Comparison of ENCODE assay signal across 22 cellular contexts in the genomic region with DNA sequence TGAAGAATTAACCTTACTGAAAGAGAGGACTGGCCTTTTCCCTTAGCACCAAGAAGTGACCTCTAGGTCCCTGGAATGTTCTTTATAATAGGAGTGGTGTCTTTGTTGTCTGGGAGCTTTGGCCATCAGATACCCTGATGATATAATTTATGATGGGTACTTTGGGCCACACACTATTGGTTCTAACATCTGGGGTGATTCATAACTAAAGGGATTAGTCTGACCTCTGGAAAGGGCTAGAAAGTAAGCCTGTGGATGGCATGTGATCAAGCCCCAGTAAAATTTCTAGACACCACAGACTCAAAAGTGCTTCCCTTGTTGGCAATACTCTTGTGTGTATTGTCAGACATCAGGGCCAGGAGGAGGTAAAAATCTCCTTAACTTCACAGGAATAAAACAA.
A peak's percentile ranks its signal among the peaks of the same experiment; 100 is the strongest.
DNase-seq lines count a peak whose midpoint lies in the region; ATAC-seq and TF ChIP-seq lines count a peak whose summit lies in the region.
"Had no signal": no experiment of that assay in that cellular context is flagged by ENCODE, and none has a peak within 500 bp of the region (broad histone marks: within the 10 kb centered on the region; RNA-seq: fewer than 3 reads in every experiment).

No MANE protein-coding gene starts in this region.

- dilution Hi-C loops in IMR-90 (cut with HindIII; ENCODE audit: low sequenced_read_pairs, unreplicated experiment) = no loop called here

- H3K27ac ChIP-seq in IMR-90 (ENCODE audit: insufficient read depth, low read length) (no peak overlapping the region), colonic mucosa (no peak overlapping the region)

- no peak overlapping the region for H3K4me3 ChIP-seq in AG10803 (ENCODE audit: low read length)
- H3K4me3 ChIP-seq in IMR-90 (ENCODE audit: insufficient read depth, low read depth, low read length) = no peak overlapping the region
- no peak overlapping the region for H3K4me3 ChIP-seq in fibroblast of mammary gland (ENCODE audit: control insufficient read depth, low read depth, low read length)
- H3K4me3 ChIP-seq in colonic mucosa = no peak overlapping the region
- H3K4me3 ChIP-seq: GM12878, K562 had no signal

- TF ChIP-seq CTCF in AG10803 (conservative IDR thresholded peaks at IDR 0.05; ENCODE audit: low read length) = no peak
- TF ChIP-seq CTCF in IMR-90 (conservative IDR thresholded peaks at IDR 0.05; ENCODE audit: low read depth, low read length) = no peak
- no peak for TF ChIP-seq CTCF in fibroblast of mammary gland (conservative IDR thresholded peaks at IDR 0.05; ENCODE audit: control insufficient read depth, insufficient read depth, low read depth, low read length)
- TF ChIP-seq CTCF in colonic mucosa (IDR thresholded peaks at IDR 0.05) = no peak

- in situ Hi-C loops in IMR-90 (cut with MboI; ENCODE audit: low sequenced_read_pairs) = no loop called here

- CTCF ChIA-PET in IMR-90 (lab: Yijun Ruan, JAX) = no interaction called here
- CTCF ChIA-PET in activated CD4-positive, alpha-beta T cell treated with anti-CD3 and anti-CD28 coated beads, Interleukin-2, amount 10 ng/mL, durations not matched to agents 7 days and 5 days (lab: Charles Lee) = no interaction called here

- peak overlapping the region; percentile 51; the same call in 1 of the 2 replicates for H3K18ac ChIP-seq in IMR-90 (ENCODE audit: low read depth, low read length)

- H3K4me1 ChIP-seq in IMR-90 (ENCODE audit: control insufficient read depth, insufficient read depth, low read length) = peaks cover 2% of the 10 kb centered on the region
- no peaks in the 10 kb centered on the region for H3K4me1 ChIP-seq in colonic mucosa

- 0 out of 2 replicates have a peak overlapping the region, but pooled peaks have one; percentile 47 for H3K4ac ChIP-seq in IMR-90 (ENCODE audit: low read depth, low read length)

- H4K91ac ChIP-seq in IMR-90 (ENCODE audit: insufficient read depth, low read depth, low read length) = peak overlapping the region; percentile 23; the same call in 1 of the 2 replicates

- H2AK5ac ChIP-seq in IMR-90 (ENCODE audit: low read depth, low read length) = no peak overlapping the region

- H3K36me3 ChIP-seq in IMR-90 (ENCODE audit: control insufficient read depth, insufficient read depth, low read length) (no peaks in the 10 kb centered on the region), colonic mucosa (no peaks in the 10 kb centered on the region)

- H3K9me3 Mint-ChIP-seq in activated CD4-positive, alpha-beta T cell treated with anti-CD3 and anti-CD28 coated beads, Interleukin-2, amount 10 ng/mL, durations not matched to agents 7 days and 5 days = peaks cover 3% of the 10 kb centered on the region
- H3K9me3 Mint-ChIP-seq: HFFc6 had no signal

- no peak overlapping the region for H2BK5ac ChIP-seq in IMR-90 (ENCODE audit: low read depth, low read length, poor library complexity, severe bottlenecking)

- intact Hi-C loops in IMR-90 (cut with micrococcal nuclease) (no loop called here), colonic mucosa (cut with DNase I) (no loop called here)

- no peaks in the 10 kb centered on the region for H4K20me1 ChIP-seq in IMR-90 (ENCODE audit: insufficient read depth, low read length)

- no peaks in the 10 kb centered on the region for H3K27me3 Mint-ChIP-seq in activated CD4-positive, alpha-beta T cell treated with anti-CD3 and anti-CD28 coated beads, Interleukin-2, amount 10 ng/mL, durations not matched to agents 7 days and 5 days
- H3K27me3 Mint-ChIP-seq: B cell had no signal

- H2BK20ac ChIP-seq in IMR-90 (ENCODE audit: low read depth, low read length) = peak overlapping the region; percentile 42

- peak overlapping the region in 1 of 2 experiments; percentile 30; a peak in 1 of 4 replicates for H4K8ac ChIP-seq in IMR-90 (ENCODE audit: low read depth in 2 of 2, low read length in 2 of 2)

- no peak for TF ChIP-seq POLR2A in IMR-90 (IDR thresholded peaks at IDR 0.05; ENCODE audit: low read depth, low read length)

- H3K9me3 ChIP-seq in IMR-90 (ENCODE audit: control insufficient read depth, insufficient read depth, low read length) (no peaks in the 10 kb centered on the region), colonic mucosa (no peaks in the 10 kb centered on the region)

- H3K56ac ChIP-seq in IMR-90 (ENCODE audit: extremely low read depth, insufficient read depth, low read length) = no peak overlapping the region

- no peak overlapping the region for H2AK9ac ChIP-seq in IMR-90 (replicated peaks; ENCODE audit: low read depth, low read length, poor library complexity)

- no peak overlapping the region for H3K23ac ChIP-seq in IMR-90 (ENCODE audit: low read depth, low read length)

- DNase-seq in AG10803 (ENCODE audit: low read depth) = peak; percentile 26
- no peak for DNase-seq in IMR-90
- peak; percentile 28 for DNase-seq in fibroblast of mammary gland (ENCODE audit: low read depth)
- peak; percentile 25 for DNase-seq in renal cortical epithelial cell (ENCODE audit: low read depth)
- no peak for DNase-seq in kidney glomerular epithelial cell (lab: John Stamatoyannopoulos, UW)
- DNase-seq in activated CD4-positive, alpha-beta T cell treated with anti-CD3 and anti-CD28 coated beads, Interleukin-2, amount 10 ng/mL, durations not matched to agents 7 days and 5 days = no peak
- DNase-seq in colonic mucosa = no peak
- DNase-seq in NAMALWA (ENCODE audit: low spot score) = no peak
- DNase-seq: 8988T, H7, HFFc6, NCI-H1694, NCI-H2081, NCI-H2171, NCI-H345, NCI-H82 had no signal

- no peak overlapping the region for H3K9ac ChIP-seq in IMR-90 (ENCODE audit: low read depth, low read length)
- no peak overlapping the region for H3K9ac ChIP-seq in colonic mucosa (ENCODE audit: low read depth in 2 of 2, low read length in 2 of 2)

- peak overlapping the region; percentile 41; the same call in 1 of the 2 replicates for H2BK120ac ChIP-seq in IMR-90 (ENCODE audit: low read depth, low read length)

- H3K79me1 ChIP-seq in IMR-90 (ENCODE audit: low read depth in 1 of 2, low read length in 2 of 2) = no peaks in the 10 kb centered on the region

- no peaks in the 10 kb centered on the region for H3K9me1 ChIP-seq in IMR-90 (ENCODE audit: insufficient read depth, low read length)

- ATAC-seq in IMR-90 (ENCODE audit: low read depth) = no peak
- ATAC-seq: GM12878, K562, Panc1, SK-N-SH treated with all-trans-retinoic acid at 6 μM for 48 hours had no signal

- H2AFZ ChIP-seq in IMR-90 (replicated peaks; ENCODE audit: low read length, poor library complexity) = no peak overlapping the region

- no peaks in the 10 kb centered on the region for H3K27me3 ChIP-seq in IMR-90 (ENCODE audit: control insufficient read depth, insufficient read depth, low read length)
- no peaks in the 10 kb centered on the region for H3K27me3 ChIP-seq in colonic mucosa

- peak overlapping the region; percentile 81; the same call in 1 of the 3 replicates for H2BK15ac ChIP-seq in IMR-90 (ENCODE audit: low read depth, low read length)

- BruUV-seq in IMR-90 (replicated peaks; lab: Mats Ljungman, UMichigan) = no TSS peak

- no peaks in the 10 kb centered on the region for H3K36me3 Mint-ChIP-seq in activated CD4-positive, alpha-beta T cell treated with anti-CD3 and anti-CD28 coated beads, Interleukin-2, amount 10 ng/mL, durations not matched to agents 7 days and 5 days (ENCODE audit: low read depth)
- H3K36me3 Mint-ChIP-seq: CD14-positive monocyte had no signal

- no peak overlapping the region for H3K27ac Mint-ChIP-seq in activated CD4-positive, alpha-beta T cell treated with anti-CD3 and anti-CD28 coated beads, Interleukin-2, amount 10 ng/mL, durations not matched to agents 7 days and 5 days
- H3K27ac Mint-ChIP-seq: B cell, CD14-positive monocyte, HFFc6 had no signal

- POLR2A ChIA-PET in IMR-90 (lab: Charles Lee; ENCODE audit: unreplicated experiment) = no interaction called here
- POLR2A ChIA-PET in activated CD4-positive, alpha-beta T cell treated with anti-CD3 and anti-CD28 coated beads, Interleukin-2, amount 10 ng/mL, durations not matched to agents 7 days and 5 days (lab: Charles Lee) = no interaction called here

- TF ChIP-seq RAD21 in IMR-90 (IDR thresholded peaks at IDR 0.05; ENCODE audit: low read length) = no peak

- no peak overlapping the region for H4K5ac ChIP-seq in IMR-90 (ENCODE audit: low read depth, low read length)

- peak overlapping the region; percentile 25; the same call in 1 of the 2 replicates for H3K14ac ChIP-seq in IMR-90 (replicated peaks; ENCODE audit: low read depth, low read length)

- H3K4me3 Mint-ChIP-seq in activated CD4-positive, alpha-beta T cell treated with anti-CD3 and anti-CD28 coated beads, Interleukin-2, amount 10 ng/mL, durations not matched to agents 7 days and 5 days = no peak overlapping the region
- H3K4me3 Mint-ChIP-seq: B cell, CD14-positive monocyte, HFFc6 had no signal

- no peak overlapping the region for H3K4me2 ChIP-seq in IMR-90 (ENCODE audit: low read depth, low read length)

- H3K4me1 Mint-ChIP-seq in activated CD4-positive, alpha-beta T cell treated with anti-CD3 and anti-CD28 coated beads, Interleukin-2, amount 10 ng/mL, durations not matched to agents 7 days and 5 days = no peaks in the 10 kb centered on the region
- H3K4me1 Mint-ChIP-seq: B cell, CD14-positive monocyte had no signal

TF ChIP-seq in IMR-90, 13 proteins besides CTCF, POLR2A, EP300 and RAD21:
- TF ChIP-seq SMC3 (IDR thresholded peaks at IDR 0.05; ENCODE audit: low read depth, low read length) (no peak), NFE2L2 (IDR thresholded peaks at IDR 0.05; ENCODE audit: low read depth, low read length) (no peak), RFX5 (IDR thresholded peaks at IDR 0.05; ENCODE audit: low read depth, low read length) (no peak)

Comparison
In these comparisons a context has a peak if more than half of its experiments do, and no peak if none do; other contexts are left out.
1. DNase-seq: peak in AG10803 (single experiment), fibroblast of mammary gland (single experiment) and renal cortical epithelial cell (single experiment); none in IMR-90 (single experiment), kidney glomerular epithelial cell (single experiment), activated CD4-positive, alpha-beta T cell treated with anti-CD3 and anti-CD28 coated beads, Interleukin-2, amount 10 ng/mL, durations not matched to agents 7 days and 5 days (single experiment), colonic mucosa (single experiment) and NAMALWA (single experiment).